9 cellular contexts compared by ENCODE assay signal in the genomic region with DNA sequence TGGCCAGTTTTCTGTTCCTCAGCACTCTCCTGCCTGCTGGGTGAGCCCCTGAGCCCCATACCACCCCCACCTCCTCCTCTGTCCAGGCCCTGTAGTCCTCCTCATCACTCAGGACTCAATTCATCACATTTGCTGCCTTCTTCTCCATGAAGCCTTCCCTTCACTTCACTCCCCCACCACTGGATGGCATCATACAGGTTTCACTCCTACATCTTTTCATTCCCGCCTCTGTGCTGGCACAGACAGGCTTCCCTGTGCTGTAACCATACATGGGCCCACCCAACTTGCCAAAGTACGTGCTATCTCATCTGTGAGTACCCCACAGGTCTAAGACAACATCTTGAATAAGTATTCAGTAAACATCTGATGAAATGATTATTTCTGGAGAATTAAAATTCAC. TPM values are rescaled to one million over a fixed set of nuclear protein-coding genes. Genes with fewer than 3 reads are reported as not detected.
DNase-seq lines count a peak whose midpoint lies in the region; TF ChIP-seq lines count a peak whose summit lies in the region.
"Had no signal": no experiment of that assay in that cellular context is flagged by ENCODE, and none has a peak within 500 bp of the region (broad histone marks: within the 10 kb centered on the region; RNA-seq: fewer than 3 reads in every experiment).

No MANE protein-coding gene starts in this region.

- DNase-seq in NCI-H345 (lab: John Stamatoyannopoulos, UW): peak; percentile 19
- DNase-seq in NCI-H345 treated with DMSO at 0.1 percent for 48 hours (lab: John Stamatoyannopoulos, UW; ENCODE audit: unreplicated experiment): no peak
- DNase-seq in NCI-H226: peak; percentile 45
- DNase-seq in brain microvascular endothelial cell: peak; percentile 45
- peak; percentile 51 for DNase-seq in myocyte (ENCODE audit: low read depth)
- no peak for DNase-seq in activated gamma-delta T cell treated with Interleukin-2 at 50 U/mL for 16 hours
- no peak for DNase-seq in substantia nigra (lab: John Stamatoyannopoulos, UW)
- no peak for DNase-seq in NCI-H1048 (lab: John Stamatoyannopoulos, UW)
- DNase-seq: activated T-cell treated with anti-CD3 and anti-CD28 coated beads, Interleukin-2, amount 50 U/mL, for 4 hours had no signal

- H3K27ac ChIP-seq in brain microvascular endothelial cell: peak overlapping the region; percentile 77
- no peak overlapping the region for H3K27ac ChIP-seq in substantia nigra (ENCODE audit: low read depth, low read length, poor library complexity, severe bottlenecking)

- no peak overlapping the region for H3K4me3 ChIP-seq in brain microvascular endothelial cell (ENCODE audit: low read depth, low read length)

- no peaks in the 10 kb centered on the region for H3K27me3 ChIP-seq in brain microvascular endothelial cell (replicated peaks)

- TF ChIP-seq CTCF in brain microvascular endothelial cell (IDR thresholded peaks at IDR 0.05; ENCODE audit: low read depth, low read length, missing control alignments): peak; percentile 73

- H3K36me3 ChIP-seq in brain microvascular endothelial cell (replicated peaks): peaks cover 4% of the 10 kb centered on the region

- in situ Hi-C loops in brain microvascular endothelial cell (cut with HindIII; ENCODE audit: low pct_ligation_motif_present, low sequenced_read_pairs): no loop called here

RNA-seq across cellular contexts. Expression of a gene that starts 56.9 kb away (rescaled TPM):
- total RNA-seq in myocyte: 0.70 and 0.94 TPM in 2 replicates
- polyA plus RNA-seq in myocyte (2012): 3.0 TPM

Comparison
In these comparisons a context has a peak if more than half of its experiments do, and no peak if none do; other contexts are left out.
1. DNase-seq: peak in NCI-H345 (single experiment), NCI-H226 (single experiment), brain microvascular endothelial cell (single experiment) and myocyte (single experiment); none in NCI-H345 treated with DMSO at 0.1 percent for 48 hours (single experiment), activated gamma-delta T cell treated with Interleukin-2 at 50 U/mL for 16 hours (single experiment), substantia nigra (0 of 49) and NCI-H1048 (single experiment).